ENCODE assay signal across 21 cellular contexts in genomic region chr3:31600435-31600834, GRCh38.
"Had no signal": no experiment of that assay in that cellular context is flagged by ENCODE, and none has a peak within 500 bp of the region (broad histone marks: within the 10 kb centered on the region; RNA-seq: fewer than 3 reads in every experiment).

No MANE protein-coding gene starts in this region.

- H3K27ac ChIP-seq: SJSA1, SK-N-MC had no signal

- H3K4me3 Mint-ChIP-seq: IgD-negative memory B cell had no signal

- DNase-seq: KBM-7, MV-4-11, NCI-H1048, NCI-H1105, NCI-H1417, NCI-H1436 treated with DMSO at 0.1 percent for 48 hours, NCI-H1694, NCI-H187 treated with DMSO at 0.1 percent for 48 hours, NCI-H2029 treated with DMSO at 0.1 percent for 48 hours, NCI-H2171 treated with DMSO at 0.1 percent for 48 hours, NCI-H345, NCI-H524 treated with DMSO at 0.1 percent for 48 hours, NCI-H69, NCI-H774, Right ventricle myocardium superior, RPMI8226, SIG-M5 had no signal

- H3K27me3 ChIP-seq: SJSA1 had no signal

- H3K27ac Mint-ChIP-seq: IgD-negative memory B cell had no signal

- H3K4me3 ChIP-seq: SJSA1, SK-N-MC had no signal

- H3K27me3 Mint-ChIP-seq: IgD-negative memory B cell had no signal

- FAIRE-seq: RCC 7860 had no signal

- H3K4me1 ChIP-seq: SJSA1 had no signal
